2 cellular contexts compared by ENCODE assay signal in genomic region chr20:57564951-57565642, GRCh38.
A peak's percentile ranks its signal among the peaks of the same experiment; 100 is the strongest.
TF ChIP-seq lines count a peak whose summit lies in the region.

No MANE protein-coding gene starts in this region.

TF ChIP-seq in HEK293, 187 proteins besides CTCF, POLR2A, EP300 and RAD21:
- TF ChIP-seq ZNF280C (tag by site-specific recombination; IDR thresholded peaks at IDR 0.05) (no peak), ZNF596 (tag by site-specific recombination; IDR thresholded peaks at IDR 0.05) (0 out of 2 replicates have a peak, but pooled peaks have one; percentile 17)

TF ChIP-seq in HepG2, 621 proteins besides CTCF, POLR2A, EP300 and RAD21:
- TF ChIP-seq KDM5B (CRISPR knock-in tag; IDR thresholded peaks at IDR 0.05; ENCODE audit: borderline replicate concordance): 0 out of 2 replicates have a peak, but pooled peaks have one; percentile 43
- TF ChIP-seq ZNF672 (CRISPR knock-in tag; IDR thresholded peaks at IDR 0.05): no peak
- peak; percentile 47; the same call in 1 of the 2 replicates for TF ChIP-seq ZNF572 (CRISPR knock-in tag; IDR thresholded peaks at IDR 0.05)
- TF ChIP-seq DNMT1 (CRISPR knock-in tag; IDR thresholded peaks at IDR 0.05): 0 out of 2 replicates have a peak, but pooled peaks have one; percentile 25
- no peak for TF ChIP-seq TP53 (CRISPR knock-in tag; conservative IDR thresholded peaks at IDR 0.05)
- no peak for TF ChIP-seq ZNF569 (CRISPR knock-in tag; IDR thresholded peaks at IDR 0.05; ENCODE audit: borderline replicate concordance)
- TF ChIP-seq FOXK1 (CRISPR knock-in tag; IDR thresholded peaks at IDR 0.05; ENCODE audit: borderline replicate concordance, low read depth): peak; percentile 20; the same call in 1 of the 2 replicates
- TF ChIP-seq POLR2AphosphoS2 (IDR thresholded peaks at IDR 0.05; ENCODE audit: low read depth, low read length): peak; percentile 40
- 0 out of 2 replicates have a peak, but pooled peaks have one; percentile 28 for TF ChIP-seq ZMYM4 (CRISPR knock-in tag; IDR thresholded peaks at IDR 0.05)
- TF ChIP-seq PAF1 (CRISPR knock-in tag; IDR thresholded peaks at IDR 0.05): peak; percentile 44; the same call in 1 of the 2 replicates
- TF ChIP-seq ZNF30 (CRISPR knock-in tag; IDR thresholded peaks at IDR 0.05): no peak
- TF ChIP-seq MBD4 (IDR thresholded peaks at IDR 0.05; ENCODE audit: borderline replicate concordance, low read length): peak; percentile 77; the same call in 1 of the 2 replicates
- no peak for TF ChIP-seq FOXO1 (CRISPR knock-in tag; IDR thresholded peaks at IDR 0.05)
- peak; percentile 25; the same call in 1 of the 2 replicates for TF ChIP-seq ZNF687 (CRISPR knock-in tag; IDR thresholded peaks at IDR 0.05)
- TF ChIP-seq SIN3A (IDR thresholded peaks at IDR 0.05; ENCODE audit: borderline replicate concordance, low read depth, low read length): peak; percentile 18; the same call in 1 of the 2 replicates
- 0 out of 2 replicates have a peak, but pooled peaks have one; percentile 36 for TF ChIP-seq POLR2AphosphoS5 (IDR thresholded peaks at IDR 0.05; ENCODE audit: low read depth, low read length)
- no peak for TF ChIP-seq GABPA (IDR thresholded peaks at IDR 0.05; ENCODE audit: low read depth, low read length)
- TF ChIP-seq GABPA (CRISPR knock-in tag; IDR thresholded peaks at IDR 0.05; ENCODE audit: low read depth): 0 out of 2 replicates have a peak, but pooled peaks have one; percentile 16
